In genomic region chr2:42132066-42132965, GRCh38 we compare ENCODE assay signal across 8 cellular contexts. TPM values are rescaled to one million over a fixed set of nuclear protein-coding genes. Genes with fewer than 3 reads are reported as not detected.
DNase-seq lines count a peak whose midpoint lies in the region; ATAC-seq and TF ChIP-seq lines count a peak whose summit lies in the region.

No MANE protein-coding gene starts in this region.

- H3K4me3 Mint-ChIP-seq in activated naive CD4-positive, alpha-beta T cell treated with anti-CD3 and anti-CD28 coated beads for 36 hours: peak overlapping the region; percentile 72
- H3K4me3 Mint-ChIP-seq in WTC11: no peak overlapping the region
- H3K4me3 Mint-ChIP-seq in stimulated activated naive CD8-positive, alpha-beta T cell treated with anti-CD3 and anti-CD28 coated beads, Interleukin-15, amount 100 ng/mL, for 72 hours: peak overlapping the region; percentile 82 to 84

- no peaks in the 10 kb centered on the region for H3K36me3 Mint-ChIP-seq in activated naive CD4-positive, alpha-beta T cell treated with anti-CD3 and anti-CD28 coated beads for 36 hours (ENCODE audit: low read depth)
- no peaks in the 10 kb centered on the region for H3K36me3 Mint-ChIP-seq in WTC11

- no peaks in the 10 kb centered on the region for H3K27me3 Mint-ChIP-seq in activated naive CD4-positive, alpha-beta T cell treated with anti-CD3 and anti-CD28 coated beads for 36 hours (ENCODE audit: low read depth)
- H3K27me3 Mint-ChIP-seq in WTC11 (ENCODE audit: low read depth): peaks cover 11% of the 10 kb centered on the region
- no peaks in the 10 kb centered on the region for H3K27me3 Mint-ChIP-seq in stimulated activated naive CD8-positive, alpha-beta T cell treated with anti-CD3 and anti-CD28 coated beads, Interleukin-15, amount 100 ng/mL, for 72 hours

- peaks cover 0 to 79% (median 28%) of the 10 kb centered on the region in 12 donors for H3K4me1 ChIP-seq in heart left ventricle

- no peak for TF ChIP-seq POLR2A in heart left ventricle (IDR thresholded peaks at IDR 0.05)

- peak overlapping the region; percentile 89 for H3K27ac Mint-ChIP-seq in activated naive CD4-positive, alpha-beta T cell treated with anti-CD3 and anti-CD28 coated beads for 36 hours
- no peak overlapping the region for H3K27ac Mint-ChIP-seq in WTC11
- peak overlapping the region; percentile 92 to 95 for H3K27ac Mint-ChIP-seq in stimulated activated naive CD8-positive, alpha-beta T cell treated with anti-CD3 and anti-CD28 coated beads, Interleukin-15, amount 100 ng/mL, for 72 hours

- in situ Hi-C loops in KBM-7 (cut with MboI; ENCODE audit: low pct_unique_long_range_greater_than_20kb, low sequenced_read_pairs): no loop called here

- peaks cover 88% of the 10 kb centered on the region for H3K4me1 Mint-ChIP-seq in activated naive CD4-positive, alpha-beta T cell treated with anti-CD3 and anti-CD28 coated beads for 36 hours (ENCODE audit: low read depth)
- peaks cover 56% of the 10 kb centered on the region for H3K4me1 Mint-ChIP-seq in WTC11
- H3K4me1 Mint-ChIP-seq in stimulated activated naive CD8-positive, alpha-beta T cell treated with anti-CD3 and anti-CD28 coated beads, Interleukin-15, amount 100 ng/mL, for 72 hours: peaks cover 81% of the 10 kb centered on the region

- intact Hi-C loops in activated naive CD4-positive, alpha-beta T cell treated with anti-CD3 and anti-CD28 coated beads for 36 hours (cut with micrococcal nuclease): loop anchor here (2.0 to 10.0 kb wide), 2 partner anchors 14 to 1042 kb away; no protein-coding TSS in a partner anchor
- intact Hi-C loops in heart left ventricle (cut with DNase I): loop anchor here in 2 of 10 donors (5.0 kb wide), 1 partner anchor 35 kb away; the partner anchor contains the start of gene EML4 (in 2 of the 2)

- TF ChIP-seq CTCF in WTC11 (IDR thresholded peaks at IDR 0.05): no peak
- TF ChIP-seq CTCF in heart left ventricle (IDR thresholded peaks at IDR 0.05): no peak

- POLR2A ChIA-PET in WTC11 (lab: Charles Lee): interaction anchor here (0.6 to 1.4 kb wide), 3 partner anchors 9 to 48 kb away, joined by 3 to 9 read pairs (median 3); no protein-coding TSS in a partner anchor

- ATAC-seq in WTC11 (peak; percentile 34), heart left ventricle (peak in 2 of 4 donors; percentile 12 to 17), GM21723 (IDR thresholded peaks at IDR 0.05; ENCODE audit: unreplicated experiment) (no peak)
- ATAC-seq in stimulated activated naive CD8-positive, alpha-beta T cell treated with anti-CD3 and anti-CD28 coated beads, Interleukin-15, amount 100 ng/mL, for 72 hours: peak; percentile 33

- WGBS in heart left ventricle, 4 donors: 60 to 64% (median 63%) methylated on average over 10 of the region's 10 CpGs

- no peaks in the 10 kb centered on the region for H3K27me3 ChIP-seq in heart left ventricle

- CTCF ChIA-PET in activated naive CD4-positive, alpha-beta T cell treated with anti-CD3 and anti-CD28 coated beads for 36 hours (lab: Charles Lee): interaction anchor here (0.8 to 1.7 kb wide), 7 partner anchors 10 to 64 kb away, joined by 3 to 7 read pairs (median 5); no protein-coding TSS in a partner anchor
- CTCF ChIA-PET in WTC11 (lab: Charles Lee): interaction anchor here (0.5 to 1.4 kb wide), 8 partner anchors 9 to 279 kb away, joined by 3 to 4 read pairs (median 3); no protein-coding TSS in a partner anchor

- H3K27ac ChIP-seq in heart left ventricle: peak overlapping the region in 9 of 12 donors; percentile 8 to 84 (median 53)

- H3K9me3 Mint-ChIP-seq in activated naive CD4-positive, alpha-beta T cell treated with anti-CD3 and anti-CD28 coated beads for 36 hours: no peaks in the 10 kb centered on the region
- H3K9me3 Mint-ChIP-seq in WTC11: no peaks in the 10 kb centered on the region
- H3K9me3 Mint-ChIP-seq in stimulated activated naive CD8-positive, alpha-beta T cell treated with anti-CD3 and anti-CD28 coated beads, Interleukin-15, amount 100 ng/mL, for 72 hours: no peaks in the 10 kb centered on the region

- no peaks in the 10 kb centered on the region for H3K36me3 ChIP-seq in heart left ventricle

- H3K4me3 ChIP-seq in heart left ventricle: peak overlapping the region in 6 of 12 donors; percentile 11 to 37 (median 30)

- DNase-seq in activated naive CD4-positive, alpha-beta T cell treated with anti-CD3 and anti-CD28 coated beads for 36 hours: no peak
- no peak for DNase-seq in activated naive CD4-positive, alpha-beta T cell (lab: John Stamatoyannopoulos, UW)
- DNase-seq in WTC11 (ENCODE audit: low spot score) (no peak), heart left ventricle (no peak), KBM-7 (no peak), GM19240 (ENCODE audit: insufficient read length, low spot score) (no peak)
- DNase-seq in stimulated activated naive CD8-positive, alpha-beta T cell treated with anti-CD3 and anti-CD28 coated beads, Interleukin-15, amount 100 ng/mL, for 72 hours: no peak

- no peaks in the 10 kb centered on the region for H3K9me3 ChIP-seq in heart left ventricle

TF ChIP-seq in WTC11, 78 proteins besides CTCF, POLR2A, EP300 and RAD21:
- TF ChIP-seq ZNF416 (CRISPR knock-in tag; IDR thresholded peaks at IDR 0.05): no peak

RNA-seq across cellular contexts. Expression of gene EML4, which starts 36.8 kb away (rescaled TPM):
- 10 to 100 TPM; 65.8 to 65.9 TPM for total RNA-seq in activated naive CD4-positive, alpha-beta T cell treated with anti-CD3 and anti-CD28 coated beads for 36 hours
- total RNA-seq in WTC11 (2021): 89.9 to 94.7 TPM (median 92.6 TPM) in 3 replicates
- total RNA-seq in heart left ventricle: 10 to 100 TPM in 2 of 9 donors, 1 to 10 TPM in 7; 3.5 to 32.8 (median 5.7) TPM
- polyA plus RNA-seq in heart left ventricle: 1 to 10 TPM; 2.3 to 3.7 TPM
